Comparison of ENCODE assay signal across 1 cellular context in genomic region chr3:29275309-29275708, GRCh38.
TF ChIP-seq lines count a peak whose summit lies in the region.

No MANE protein-coding gene starts in this region.

TF ChIP-seq in GM23338, 12 proteins besides CTCF, POLR2A, EP300 and RAD21 (continued from another document):
- TF ChIP-seq ZNF462 (CRISPR knock-in tag; IDR thresholded peaks at IDR 0.05) = no peak
- TF ChIP-seq ETS1 (IDR thresholded peaks at IDR 0.05) = no peak
- TF ChIP-seq EZH2 (IDR thresholded peaks at IDR 0.05; ENCODE audit: low read depth, unreplicated experiment) = no peak
- no peak for TF ChIP-seq ZNF331 (CRISPR knock-in tag; IDR thresholded peaks at IDR 0.05; ENCODE audit: low read depth)
- TF ChIP-seq POLR2AphosphoS5 (IDR thresholded peaks at IDR 0.05; ENCODE audit: low read depth) = no peak
- TF ChIP-seq EZH2phosphoT487 (IDR thresholded peaks at IDR 0.05; ENCODE audit: unreplicated experiment) = no peak
- no peak for TF ChIP-seq JUNB (IDR thresholded peaks at IDR 0.05; ENCODE audit: unreplicated experiment)
- TF ChIP-seq STAT1 (IDR thresholded peaks at IDR 0.05; ENCODE audit: unreplicated experiment) = no peak
- no peak for TF ChIP-seq NANOG (IDR thresholded peaks at IDR 0.05; ENCODE audit: borderline replicate concordance)
- no peak for TF ChIP-seq CREB1 (CRISPR knock-in tag; IDR thresholded peaks at IDR 0.05; ENCODE audit: low read depth)
